Comparison of ENCODE assay signal across 16 cellular contexts in the genomic region with DNA sequence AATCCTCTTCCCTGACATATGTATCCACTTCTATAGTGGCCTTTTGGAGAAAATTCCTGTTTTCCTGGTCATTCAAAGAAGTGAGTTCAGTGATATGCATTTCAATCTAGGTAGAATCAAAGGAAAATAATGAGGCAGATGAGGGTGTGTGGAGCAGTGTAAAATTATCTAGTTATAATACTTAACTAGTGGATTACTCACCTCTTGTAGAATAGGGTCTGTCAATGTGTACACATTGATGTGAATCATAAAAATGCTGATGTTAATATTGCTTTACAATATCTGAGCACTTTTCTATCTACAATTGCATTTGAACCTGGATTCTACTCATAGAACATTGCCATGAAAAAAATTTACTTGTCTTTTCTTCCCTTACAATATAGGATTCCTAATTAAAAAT.
A peak's percentile ranks its signal among the peaks of the same experiment; 100 is the strongest.
DNase-seq lines count a peak whose midpoint lies in the region; TF ChIP-seq lines count a peak whose summit lies in the region.
"Had no signal": no experiment of that assay in that cellular context is flagged by ENCODE, and none has a peak within 500 bp of the region (broad histone marks: within the 10 kb centered on the region; RNA-seq: fewer than 3 reads in every experiment).

No MANE protein-coding gene starts in this region.

- H3K56ac ChIP-seq in mesendoderm (ENCODE audit: low read length), result no peak overlapping the region

- no peaks in the 10 kb centered on the region for H3K4me1 ChIP-seq in endodermal cell (ENCODE audit: control insufficient read depth, insufficient read depth, low read length)
- no peaks in the 10 kb centered on the region for H3K4me1 ChIP-seq in mesendoderm (ENCODE audit: control insufficient read depth, low read depth, low read length)

- no peaks in the 10 kb centered on the region for H3K79me1 ChIP-seq in mesendoderm (ENCODE audit: low read length)

- no peak overlapping the region for H4K5ac ChIP-seq in mesendoderm (ENCODE audit: low read length)

- H2BK5ac ChIP-seq in mesendoderm (ENCODE audit: low read length), result no peak overlapping the region

- H2BK15ac ChIP-seq in mesendoderm (replicated peaks; ENCODE audit: low read depth), result no peak overlapping the region

- H3K9ac ChIP-seq in endodermal cell (ENCODE audit: extremely low read depth, low read length, poor library complexity, severe bottlenecking) (no peak overlapping the region), mesendoderm (ENCODE audit: low read length) (no peak overlapping the region)

- in situ Hi-C loops in KBM-7 (cut with MboI; ENCODE audit: low pct_unique_long_range_greater_than_20kb, low sequenced_read_pairs), result no loop called here

- H2AK5ac ChIP-seq in mesendoderm (ENCODE audit: low read length), result no peak overlapping the region

- no peak overlapping the region for H3K18ac ChIP-seq in mesendoderm (ENCODE audit: low read length)

- no peak overlapping the region for H3K27ac Mint-ChIP-seq in endodermal cell
- H3K27ac Mint-ChIP-seq: CD4-positive, alpha-beta memory T cell; GM23338; H9 had no signal

- no peak overlapping the region for H3K4me2 ChIP-seq in mesendoderm (ENCODE audit: low read length)
- H3K4me2 ChIP-seq: GM23338 had no signal

- H3K4me3 ChIP-seq in endodermal cell (ENCODE audit: low read length) (no peak overlapping the region), mesendoderm (ENCODE audit: low read length) (no peak overlapping the region)
- H3K4me3 ChIP-seq: GM23338 had no signal

- no peaks in the 10 kb centered on the region for H3K27me3 Mint-ChIP-seq in endodermal cell (ENCODE audit: insufficient read depth)
- H3K27me3 Mint-ChIP-seq: CD4-positive, alpha-beta memory T cell had no signal

- H3K36me3 ChIP-seq in endodermal cell (ENCODE audit: control insufficient read depth, insufficient read depth, low read length) (no peaks in the 10 kb centered on the region), mesendoderm (ENCODE audit: control insufficient read depth, insufficient read depth, low read length) (no peaks in the 10 kb centered on the region)

- H3K9me3 ChIP-seq in endodermal cell (ENCODE audit: control insufficient read depth, low read length), result no peaks in the 10 kb centered on the region

- H4K8ac ChIP-seq in mesendoderm (ENCODE audit: low read depth, low read length), result no peak overlapping the region

- H3K4me1 Mint-ChIP-seq in endodermal cell, result no peaks in the 10 kb centered on the region
- H3K4me1 Mint-ChIP-seq: CD4-positive, alpha-beta memory T cell; GM23338; H9 had no signal

- DNase-seq in DMS53 treated with DMSO at 0.1 percent for 48 hours (lab: John Stamatoyannopoulos, UW; ENCODE audit: unreplicated experiment) (peak; percentile 10), DMS53 (lab: John Stamatoyannopoulos, UW) (no peak), glomerular visceral epithelial cell (ENCODE audit: extremely low spot score) (peak; percentile 35), renal cortical epithelial cell (ENCODE audit: low read depth) (peak; percentile 52), KBM-7 (no peak), endodermal cell (no peak), mesendoderm (no peak)
- DNase-seq: C1 segment of cervical spinal cord; CD4-positive, alpha-beta memory T cell; COR-L47; DMS153; DMS79 treated with DMSO at 0.1 percent for 48 hours; GF-D8; H9 had no signal

- H3K79me2 ChIP-seq in mesendoderm (ENCODE audit: control insufficient read depth, insufficient read depth, low read length), result no peaks in the 10 kb centered on the region

- TF ChIP-seq CTCF in endodermal cell (conservative IDR thresholded peaks at IDR 0.05), result no peak

- no peak overlapping the region for H2BK120ac ChIP-seq in mesendoderm (ENCODE audit: low read depth, low read length)

- H3K23ac ChIP-seq in mesendoderm (ENCODE audit: low read length), result no peak overlapping the region

- H3K27ac ChIP-seq in endodermal cell (ENCODE audit: low read depth, low read length), result no peak overlapping the region
- no peak overlapping the region for H3K27ac ChIP-seq in mesendoderm (ENCODE audit: low read depth, low read length)
- H3K27ac ChIP-seq: 22Rv1 had no signal

- no peak overlapping the region for H3K4ac ChIP-seq in mesendoderm (ENCODE audit: low read depth, low read length)

- no peaks in the 10 kb centered on the region for H3K36me3 Mint-ChIP-seq in endodermal cell (ENCODE audit: low read depth)
- H3K36me3 Mint-ChIP-seq: CD4-positive, alpha-beta memory T cell had no signal

- H3K27me3 ChIP-seq in endodermal cell (ENCODE audit: control insufficient read depth, insufficient read depth, low read length, poor library complexity, severe bottlenecking) (no peaks in the 10 kb centered on the region), mesendoderm (ENCODE audit: insufficient read depth, low read length, poor library complexity) (no peaks in the 10 kb centered on the region)

- peaks cover 13% of the 10 kb centered on the region for H3K9me3 Mint-ChIP-seq in endodermal cell

- H3K4me3 Mint-ChIP-seq in endodermal cell, result no peak overlapping the region
- H3K4me3 Mint-ChIP-seq: CD4-positive, alpha-beta memory T cell; GM23338; H9 had no signal

Comparison
In these comparisons a context has a peak if more than half of its experiments do, and no peak if none do; other contexts are left out.
1. DNase-seq: peak in DMS53 treated with DMSO at 0.1 percent for 48 hours (single experiment), glomerular visceral epithelial cell (single experiment) and renal cortical epithelial cell (single experiment); none in DMS53 (single experiment), KBM-7 (single experiment), endodermal cell (single experiment) and mesendoderm (single experiment).